ENCODE assay signal across 15 cellular contexts in genomic region chr5:127590154-127590722, GRCh38. TPM values are rescaled to one million over a fixed set of nuclear protein-coding genes. Genes with fewer than 3 reads are reported as not detected.
DNase-seq lines count a peak whose midpoint lies in the region; ATAC-seq and TF ChIP-seq lines count a peak whose summit lies in the region.
"Had no signal": no experiment of that assay in that cellular context is flagged by ENCODE, and none has a peak within 500 bp of the region (broad histone marks: within the 10 kb centered on the region; RNA-seq: fewer than 3 reads in every experiment).

No MANE protein-coding gene starts in this region.

- peak; percentile 47 for ATAC-seq in activated CD4-positive, alpha-beta T cell treated with anti-CD3 and anti-CD28 coated beads for 36 hours
- peak; percentile 42 for ATAC-seq in GM21529 (IDR thresholded peaks at IDR 0.05; ENCODE audit: unreplicated experiment)
- peak; percentile 31 for ATAC-seq in HG03196 (IDR thresholded peaks at IDR 0.05; ENCODE audit: unreplicated experiment)

- CTCF ChIA-PET in activated CD4-positive, alpha-beta T cell treated with anti-CD3 and anti-CD28 coated beads for 36 hours (lab: Charles Lee): no interaction called here

- no peak for DNase-seq in activated CD4-positive, alpha-beta T cell treated with anti-CD3 and anti-CD28 coated beads for 36 hours
- no peak for DNase-seq in activated CD4-positive, alpha-beta T cell treated with anti-CD3 and anti-CD28 coated beads, Interleukin-2, amount 50 U/mL, for 4 hours
- DNase-seq in progenitor cell of endocrine pancreas (ENCODE audit: low spot score, unreplicated experiment) (no peak), dermis blood vessel endothelial cell (no peak)
- no peak for DNase-seq in activated naive CD4-positive, alpha-beta T cell treated with Interleukin-2 at 50 U/mL for 16 hours
- DNase-seq in effector CD8-positive, alpha-beta T cell (lab: John Stamatoyannopoulos, UW): no peak
- DNase-seq: activated CD4-positive, CD25-positive, alpha-beta regulatory T cell; cortex of kidney; KG1; SIG-M5; stimulated activated CD8-positive, alpha-beta memory T cell treated with anti-CD3 and anti-CD28 coated beads, Interleukin-4, amount 100 ng/mL, for 48 hours had no signal

- no peak overlapping the region for H3K27ac Mint-ChIP-seq in activated CD4-positive, alpha-beta T cell treated with anti-CD3 and anti-CD28 coated beads for 36 hours
- H3K27ac Mint-ChIP-seq in progenitor cell of endocrine pancreas: peak overlapping the region; percentile 40

- intact Hi-C loops in activated CD4-positive, alpha-beta T cell treated with anti-CD3 and anti-CD28 coated beads for 36 hours (cut with DNase I, micrococcal nuclease): no loop called here

- H3K9me3 Mint-ChIP-seq in activated CD4-positive, alpha-beta T cell treated with anti-CD3 and anti-CD28 coated beads for 36 hours (ENCODE audit: low read depth): no peaks in the 10 kb centered on the region
- H3K9me3 Mint-ChIP-seq in progenitor cell of endocrine pancreas (ENCODE audit: low read depth): no peaks in the 10 kb centered on the region

- H3K4me1 Mint-ChIP-seq in activated CD4-positive, alpha-beta T cell treated with anti-CD3 and anti-CD28 coated beads for 36 hours: peaks cover 5% of the 10 kb centered on the region
- H3K4me1 Mint-ChIP-seq in progenitor cell of endocrine pancreas (ENCODE audit: low read depth): peaks cover 26% of the 10 kb centered on the region

- no peak for TF ChIP-seq CTCF in progenitor cell of endocrine pancreas (IDR thresholded peaks at IDR 0.05; ENCODE audit: unreplicated experiment)

- POLR2A ChIA-PET in activated CD4-positive, alpha-beta T cell treated with anti-CD3 and anti-CD28 coated beads for 36 hours (lab: Charles Lee): no interaction called here

- H3K4me3 Mint-ChIP-seq in activated CD4-positive, alpha-beta T cell treated with anti-CD3 and anti-CD28 coated beads for 36 hours: no peak overlapping the region
- H3K4me3 Mint-ChIP-seq in progenitor cell of endocrine pancreas (ENCODE audit: low read depth): no peak overlapping the region

- H3K27me3 Mint-ChIP-seq in activated CD4-positive, alpha-beta T cell treated with anti-CD3 and anti-CD28 coated beads for 36 hours: peaks cover 8% of the 10 kb centered on the region
- H3K27me3 Mint-ChIP-seq in progenitor cell of endocrine pancreas: peaks cover 3% of the 10 kb centered on the region

- H3K36me3 Mint-ChIP-seq in activated CD4-positive, alpha-beta T cell treated with anti-CD3 and anti-CD28 coated beads for 36 hours (ENCODE audit: low read depth): no peaks in the 10 kb centered on the region
- H3K36me3 Mint-ChIP-seq in progenitor cell of endocrine pancreas (ENCODE audit: insufficient read depth): no peaks in the 10 kb centered on the region

RNA-seq across cellular contexts. Expression of gene CTXN3, which starts 58.6 kb away (rescaled TPM):
- not detected for total RNA-seq in activated CD4-positive, alpha-beta T cell treated with anti-CD3 and anti-CD28 coated beads for 36 hours
- total RNA-seq in progenitor cell of endocrine pancreas (not detected in 2 replicates), dermis blood vessel endothelial cell (not detected in 2 replicates)
- total RNA-seq: A172, mucosa of gallbladder had no signal
